Comparison of ENCODE assay signal across 1 cellular context in the genomic region with DNA sequence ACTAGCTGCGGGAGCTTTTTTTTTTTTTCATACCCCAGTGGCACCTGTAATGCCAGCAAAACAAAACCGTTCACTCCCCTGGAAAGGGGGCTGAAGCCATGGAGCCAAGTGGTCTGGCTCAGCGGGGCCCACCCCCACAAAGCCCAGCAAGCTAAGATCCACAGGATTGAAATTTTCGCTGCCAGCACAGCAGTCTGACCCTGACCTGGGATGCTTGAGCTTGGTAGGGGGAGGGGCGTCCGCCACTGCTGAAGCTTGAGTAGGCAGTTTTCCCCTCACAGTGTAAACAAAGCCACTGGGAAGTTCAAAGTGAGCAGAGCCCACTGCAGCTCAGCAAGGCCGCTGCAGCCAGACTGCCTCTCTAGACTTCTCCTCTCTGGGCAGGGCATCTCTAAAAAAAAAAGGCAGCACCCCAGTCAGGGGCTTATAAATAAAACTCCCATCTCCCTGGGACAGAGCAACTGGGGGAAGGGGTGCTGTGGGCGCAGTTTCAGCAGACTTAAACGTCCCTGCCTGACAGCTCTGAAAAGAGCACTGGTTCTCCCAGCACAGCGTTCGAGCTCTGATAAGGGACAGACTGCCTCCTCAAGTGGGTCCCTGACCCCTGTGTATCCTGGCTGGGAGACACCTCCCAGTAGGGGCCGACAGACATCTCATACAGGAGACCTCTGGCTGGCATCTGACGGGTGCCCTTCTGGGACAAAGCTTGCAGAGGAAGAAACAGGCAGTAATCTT.
TF ChIP-seq lines count a peak whose summit lies in the region.

No MANE protein-coding gene starts in this region.

TF ChIP-seq in HepG2, 621 proteins besides CTCF, POLR2A, EP300 and RAD21 (continues in another document):
- no peak for TF ChIP-seq EZH2 (conservative IDR thresholded peaks at IDR 0.05; ENCODE audit: low read depth, low read length)
- TF ChIP-seq ZNF501 (CRISPR knock-in tag; IDR thresholded peaks at IDR 0.05), result peak; percentile 63
- peak; percentile 65 for TF ChIP-seq HNF4A (CRISPR knock-in tag; IDR thresholded peaks at IDR 0.05)
- TF ChIP-seq, protein P1, sequence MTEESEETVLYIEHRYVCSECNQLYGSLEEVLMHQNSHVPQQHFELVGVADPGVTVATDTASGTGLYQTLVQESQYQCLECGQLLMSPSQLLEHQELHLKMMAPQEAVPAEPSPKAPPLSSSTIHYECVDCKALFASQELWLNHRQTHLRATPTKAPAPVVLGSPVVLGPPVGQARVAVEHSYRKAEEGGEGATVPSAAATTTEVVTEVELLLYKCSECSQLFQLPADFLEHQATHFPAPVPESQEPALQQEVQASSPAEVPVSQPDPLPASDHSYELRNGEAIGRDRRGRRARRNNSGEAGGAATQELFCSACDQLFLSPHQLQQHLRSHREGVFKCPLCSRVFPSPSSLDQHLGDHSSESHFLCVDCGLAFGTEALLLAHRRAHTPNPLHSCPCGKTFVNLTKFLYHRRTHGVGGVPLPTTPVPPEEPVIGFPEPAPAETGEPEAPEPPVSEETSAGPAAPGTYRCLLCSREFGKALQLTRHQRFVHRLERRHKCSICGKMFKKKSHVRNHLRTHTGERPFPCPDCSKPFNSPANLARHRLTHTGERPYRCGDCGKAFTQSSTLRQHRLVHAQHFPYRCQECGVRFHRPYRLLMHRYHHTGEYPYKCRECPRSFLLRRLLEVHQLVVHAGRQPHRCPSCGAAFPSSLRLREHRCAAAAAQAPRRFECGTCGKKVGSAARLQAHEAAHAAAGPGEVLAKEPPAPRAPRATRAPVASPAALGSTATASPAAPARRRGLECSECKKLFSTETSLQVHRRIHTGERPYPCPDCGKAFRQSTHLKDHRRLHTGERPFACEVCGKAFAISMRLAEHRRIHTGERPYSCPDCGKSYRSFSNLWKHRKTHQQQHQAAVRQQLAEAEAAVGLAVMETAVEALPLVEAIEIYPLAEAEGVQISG (CRISPR knock-in tag; IDR thresholded peaks at IDR 0.05), result peak; percentile 41; the same call in 1 of the 2 replicates
- TF ChIP-seq ZNF460 (CRISPR knock-in tag; IDR thresholded peaks at IDR 0.05; ENCODE audit: borderline replicate concordance), result no peak
- peak; percentile 21; the same call in 1 of the 2 replicates for TF ChIP-seq TGIF2 (CRISPR knock-in tag; IDR thresholded peaks at IDR 0.05)
- peak; percentile 67; the same call in 1 of the 2 replicates for TF ChIP-seq ZNF350 (CRISPR knock-in tag; IDR thresholded peaks at IDR 0.05; ENCODE audit: borderline replicate concordance, low read depth)
- TF ChIP-seq SP5 (CRISPR knock-in tag; IDR thresholded peaks at IDR 0.05; ENCODE audit: borderline replicate concordance, low read depth), result peak; percentile 79
- TF ChIP-seq, protein P2, sequence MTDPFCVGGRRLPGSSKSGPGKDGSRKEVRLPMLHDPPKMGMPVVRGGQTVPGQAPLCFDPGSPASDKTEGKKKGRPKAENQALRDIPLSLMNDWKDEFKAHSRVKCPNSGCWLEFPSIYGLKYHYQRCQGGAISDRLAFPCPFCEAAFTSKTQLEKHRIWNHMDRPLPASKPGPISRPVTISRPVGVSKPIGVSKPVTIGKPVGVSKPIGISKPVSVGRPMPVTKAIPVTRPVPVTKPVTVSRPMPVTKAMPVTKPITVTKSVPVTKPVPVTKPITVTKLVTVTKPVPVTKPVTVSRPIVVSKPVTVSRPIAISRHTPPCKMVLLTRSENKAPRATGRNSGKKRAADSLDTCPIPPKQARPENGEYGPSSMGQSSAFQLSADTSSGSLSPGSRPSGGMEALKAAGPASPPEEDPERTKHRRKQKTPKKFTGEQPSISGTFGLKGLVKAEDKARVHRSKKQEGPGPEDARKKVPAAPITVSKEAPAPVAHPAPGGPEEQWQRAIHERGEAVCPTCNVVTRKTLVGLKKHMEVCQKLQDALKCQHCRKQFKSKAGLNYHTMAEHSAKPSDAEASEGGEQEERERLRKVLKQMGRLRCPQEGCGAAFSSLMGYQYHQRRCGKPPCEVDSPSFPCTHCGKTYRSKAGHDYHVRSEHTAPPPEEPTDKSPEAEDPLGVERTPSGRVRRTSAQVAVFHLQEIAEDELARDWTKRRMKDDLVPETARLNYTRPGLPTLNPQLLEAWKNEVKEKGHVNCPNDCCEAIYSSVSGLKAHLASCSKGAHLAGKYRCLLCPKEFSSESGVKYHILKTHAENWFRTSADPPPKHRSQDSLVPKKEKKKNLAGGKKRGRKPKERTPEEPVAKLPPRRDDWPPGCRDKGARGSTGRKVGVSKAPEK (CRISPR knock-in tag; IDR thresholded peaks at IDR 0.05; ENCODE audit: borderline replicate concordance), result peak; percentile 90; the same call in 1 of the 2 replicates
- TF ChIP-seq CBX5 (CRISPR knock-in tag; IDR thresholded peaks at IDR 0.05; ENCODE audit: borderline replicate concordance), result peak; percentile 64; the same call in 1 of the 2 replicates
- TF ChIP-seq, protein P3, sequence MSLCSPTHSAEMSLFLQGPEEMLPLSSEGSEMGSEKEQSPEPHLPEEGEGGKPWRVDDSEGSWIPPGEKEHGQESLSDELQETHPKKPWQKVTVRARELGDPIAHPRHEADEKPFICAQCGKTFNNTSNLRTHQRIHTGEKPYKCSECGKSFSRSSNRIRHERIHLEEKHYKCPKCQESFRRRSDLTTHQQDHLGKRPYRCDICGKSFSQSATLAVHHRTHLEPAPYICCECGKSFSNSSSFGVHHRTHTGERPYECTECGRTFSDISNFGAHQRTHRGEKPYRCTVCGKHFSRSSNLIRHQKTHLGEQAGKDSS (CRISPR knock-in tag; IDR thresholded peaks at IDR 0.05; ENCODE audit: borderline replicate concordance, low read depth), result no peak
- TF ChIP-seq, protein P4, sequence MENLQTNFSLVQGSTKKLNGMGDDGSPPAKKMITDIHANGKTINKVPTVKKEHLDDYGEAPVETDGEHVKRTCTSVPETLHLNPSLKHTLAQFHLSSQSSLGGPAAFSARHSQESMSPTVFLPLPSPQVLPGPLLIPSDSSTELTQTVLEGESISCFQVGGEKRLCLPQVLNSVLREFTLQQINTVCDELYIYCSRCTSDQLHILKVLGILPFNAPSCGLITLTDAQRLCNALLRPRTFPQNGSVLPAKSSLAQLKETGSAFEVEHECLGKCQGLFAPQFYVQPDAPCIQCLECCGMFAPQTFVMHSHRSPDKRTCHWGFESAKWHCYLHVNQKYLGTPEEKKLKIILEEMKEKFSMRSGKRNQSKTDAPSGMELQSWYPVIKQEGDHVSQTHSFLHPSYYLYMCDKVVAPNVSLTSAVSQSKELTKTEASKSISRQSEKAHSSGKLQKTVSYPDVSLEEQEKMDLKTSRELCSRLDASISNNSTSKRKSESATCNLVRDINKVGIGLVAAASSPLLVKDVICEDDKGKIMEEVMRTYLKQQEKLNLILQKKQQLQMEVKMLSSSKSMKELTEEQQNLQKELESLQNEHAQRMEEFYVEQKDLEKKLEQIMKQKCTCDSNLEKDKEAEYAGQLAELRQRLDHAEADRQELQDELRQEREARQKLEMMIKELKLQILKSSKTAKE (CRISPR knock-in tag; IDR thresholded peaks at IDR 0.05; ENCODE audit: borderline replicate concordance), result peak; percentile 77
- TF ChIP-seq, protein P5, sequence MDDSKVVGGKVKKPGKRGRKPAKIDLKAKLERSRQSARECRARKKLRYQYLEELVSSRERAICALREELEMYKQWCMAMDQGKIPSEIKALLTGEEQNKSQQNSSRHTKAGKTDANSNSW (CRISPR knock-in tag; IDR thresholded peaks at IDR 0.05; ENCODE audit: borderline replicate concordance), result no peak
- TF ChIP-seq ZNF670 (CRISPR knock-in tag; IDR thresholded peaks at IDR 0.05; ENCODE audit: borderline replicate concordance), result peak; percentile 65; the same call in 1 of the 2 replicates
- TF ChIP-seq, protein P6, sequence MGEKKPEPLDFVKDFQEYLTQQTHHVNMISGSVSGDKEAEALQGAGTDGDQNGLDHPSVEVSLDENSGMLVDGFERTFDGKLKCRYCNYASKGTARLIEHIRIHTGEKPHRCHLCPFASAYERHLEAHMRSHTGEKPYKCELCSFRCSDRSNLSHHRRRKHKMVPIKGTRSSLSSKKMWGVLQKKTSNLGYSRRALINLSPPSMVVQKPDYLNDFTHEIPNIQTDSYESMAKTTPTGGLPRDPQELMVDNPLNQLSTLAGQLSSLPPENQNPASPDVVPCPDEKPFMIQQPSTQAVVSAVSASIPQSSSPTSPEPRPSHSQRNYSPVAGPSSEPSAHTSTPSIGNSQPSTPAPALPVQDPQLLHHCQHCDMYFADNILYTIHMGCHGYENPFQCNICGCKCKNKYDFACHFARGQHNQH (CRISPR knock-in tag; IDR thresholded peaks at IDR 0.05), result peak; percentile 59; the same call in 1 of the 2 replicates
- no peak for TF ChIP-seq ONECUT2 (CRISPR knock-in tag; IDR thresholded peaks at IDR 0.05)
- TF ChIP-seq EHMT2 (IDR thresholded peaks at IDR 0.05; ENCODE audit: borderline replicate concordance, low read depth, low read length), result no peak
- peak; percentile 48 for TF ChIP-seq NR2F2 (IDR thresholded peaks at IDR 0.05; ENCODE audit: borderline replicate concordance, low read depth)
- TF ChIP-seq KLF9 (CRISPR knock-in tag; IDR thresholded peaks at IDR 0.05; ENCODE audit: low read depth), result no peak
- TF ChIP-seq FOSL2 (CRISPR knock-in tag; IDR thresholded peaks at IDR 0.05), result 0 out of 2 replicates have a peak, but pooled peaks have one; percentile 47
- TF ChIP-seq ZNF432 (CRISPR knock-in tag; IDR thresholded peaks at IDR 0.05; ENCODE audit: borderline replicate concordance), result no peak
- peak; percentile 72; the same call in 1 of the 2 replicates for TF ChIP-seq ZBTB7A (CRISPR knock-in tag; IDR thresholded peaks at IDR 0.05)
- no peak for TF ChIP-seq ZNF441 (CRISPR knock-in tag; IDR thresholded peaks at IDR 0.05; ENCODE audit: borderline replicate concordance)
- peak; percentile 57; the same call in 1 of the 2 replicates for TF ChIP-seq HMG20A (CRISPR knock-in tag; IDR thresholded peaks at IDR 0.05; ENCODE audit: borderline replicate concordance)
- TF ChIP-seq GATAD2A (CRISPR knock-in tag; IDR thresholded peaks at IDR 0.05), result peak; percentile 66
- peak; percentile 55; the same call in 1 of the 2 replicates for TF ChIP-seq RFXAP (CRISPR knock-in tag; IDR thresholded peaks at IDR 0.05; ENCODE audit: borderline replicate concordance)
- TF ChIP-seq, protein P7, sequence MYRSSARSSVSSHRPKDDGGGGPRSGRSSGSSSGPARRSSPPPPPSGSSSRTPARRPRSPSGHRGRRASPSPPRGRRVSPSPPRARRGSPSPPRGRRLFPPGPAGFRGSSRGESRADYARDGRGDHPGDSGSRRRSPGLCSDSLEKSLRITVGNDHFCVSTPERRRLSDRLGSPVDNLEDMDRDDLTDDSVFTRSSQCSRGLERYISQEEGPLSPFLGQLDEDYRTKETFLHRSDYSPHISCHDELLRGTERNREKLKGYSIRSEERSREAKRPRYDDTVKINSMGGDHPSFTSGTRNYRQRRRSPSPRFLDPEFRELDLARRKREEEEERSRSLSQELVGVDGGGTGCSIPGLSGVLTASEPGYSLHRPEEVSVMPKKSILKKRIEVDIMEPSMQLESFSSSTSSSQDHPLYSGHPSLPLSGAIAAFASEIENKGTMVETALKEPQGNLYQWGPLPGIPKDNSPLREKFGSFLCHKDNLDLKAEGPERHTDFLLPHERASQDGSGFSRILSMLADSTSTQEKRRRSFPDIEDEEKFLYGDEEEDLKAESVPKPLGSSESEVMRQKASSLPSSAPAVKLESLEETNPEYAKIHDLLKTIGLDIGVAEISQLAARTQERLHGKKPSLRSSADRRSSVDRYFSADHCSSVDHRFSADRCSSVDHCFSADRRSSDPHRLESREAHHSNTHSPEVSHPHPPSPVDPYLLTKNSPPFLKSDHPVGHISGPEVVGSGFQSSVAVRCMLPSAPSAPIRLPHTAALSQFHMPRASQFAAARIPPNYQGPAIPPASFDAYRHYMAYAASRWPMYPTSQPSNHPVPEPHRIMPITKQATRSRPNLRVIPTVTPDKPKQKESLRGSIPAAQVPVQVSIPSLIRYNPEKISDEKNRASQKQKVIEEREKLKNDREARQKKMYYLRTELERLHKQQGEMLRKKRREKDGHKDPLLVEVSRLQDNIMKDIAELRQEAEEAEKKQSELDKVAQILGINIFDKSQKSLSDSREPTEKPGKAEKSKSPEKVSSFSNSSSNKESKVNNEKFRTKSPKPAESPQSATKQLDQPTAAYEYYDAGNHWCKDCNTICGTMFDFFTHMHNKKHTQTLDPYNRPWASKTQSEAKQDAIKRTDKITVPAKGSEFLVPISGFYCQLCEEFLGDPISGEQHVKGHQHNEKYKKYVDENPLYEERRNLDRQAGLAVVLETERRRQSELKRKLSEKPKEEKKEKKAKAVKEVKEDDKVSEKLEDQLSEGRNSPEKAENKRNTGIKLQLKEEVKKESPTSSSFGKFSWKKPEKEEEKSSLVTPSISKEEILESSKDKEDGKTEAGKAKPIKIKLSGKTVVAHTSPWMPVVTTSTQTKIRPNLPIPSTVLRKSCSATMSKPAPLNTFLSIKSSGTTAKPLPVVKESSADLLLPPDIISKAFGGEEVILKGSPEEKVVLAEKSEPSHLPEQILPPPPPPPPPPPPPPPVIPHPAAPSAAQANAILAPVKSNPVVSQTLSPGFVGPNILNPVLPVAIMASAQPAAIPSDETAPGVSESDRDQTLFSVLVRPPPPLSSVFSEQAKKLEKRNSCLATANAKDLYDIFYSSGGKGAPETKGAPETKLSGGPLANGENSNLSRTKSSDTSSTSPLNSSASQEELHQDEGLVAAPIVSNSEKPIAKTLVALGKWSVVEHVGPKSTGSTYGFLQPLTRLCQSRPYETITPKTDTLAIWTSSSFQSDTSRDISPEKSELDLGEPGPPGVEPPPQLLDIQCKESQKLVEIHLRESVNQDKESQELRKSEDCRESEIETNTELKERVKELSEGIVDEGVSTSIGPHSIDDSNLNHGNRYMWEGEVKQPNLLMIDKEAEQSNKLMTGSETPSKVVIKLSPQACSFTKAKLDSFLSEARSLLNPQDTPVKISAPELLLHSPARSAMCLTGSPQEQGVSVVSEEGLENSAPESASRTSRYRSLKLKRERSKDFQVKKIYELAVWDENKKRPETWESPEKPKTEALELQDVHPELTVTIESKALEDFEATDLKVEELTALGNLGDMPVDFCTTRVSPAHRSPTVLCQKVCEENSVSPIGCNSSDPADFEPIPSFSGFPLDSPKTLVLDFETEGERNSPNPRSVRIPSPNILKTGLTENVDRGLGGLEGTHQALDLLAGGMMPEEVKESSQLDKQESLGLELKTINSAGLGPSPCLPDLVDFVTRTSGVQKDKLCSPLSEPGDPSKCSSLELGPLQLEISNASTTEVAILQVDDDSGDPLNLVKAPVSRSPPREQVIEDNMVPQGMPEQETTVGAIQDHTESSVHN (CRISPR knock-in tag; IDR thresholded peaks at IDR 0.05), result no peak
- TF ChIP-seq ZNF772 (CRISPR knock-in tag; IDR thresholded peaks at IDR 0.05), result peak; percentile 79; the same call in 1 of the 2 replicates
- TF ChIP-seq ZBTB3 (CRISPR knock-in tag; IDR thresholded peaks at IDR 0.05; ENCODE audit: borderline replicate concordance, low read depth), result peak; percentile 81; the same call in 1 of the 2 replicates
- TF ChIP-seq ZNF614 (CRISPR knock-in tag; IDR thresholded peaks at IDR 0.05; ENCODE audit: borderline replicate concordance), result peak; percentile 69
- peak; percentile 26; the same call in 1 of the 2 replicates for TF ChIP-seq TCF7 (IDR thresholded peaks at IDR 0.05; ENCODE audit: low read depth)
- TF ChIP-seq, protein P8, sequence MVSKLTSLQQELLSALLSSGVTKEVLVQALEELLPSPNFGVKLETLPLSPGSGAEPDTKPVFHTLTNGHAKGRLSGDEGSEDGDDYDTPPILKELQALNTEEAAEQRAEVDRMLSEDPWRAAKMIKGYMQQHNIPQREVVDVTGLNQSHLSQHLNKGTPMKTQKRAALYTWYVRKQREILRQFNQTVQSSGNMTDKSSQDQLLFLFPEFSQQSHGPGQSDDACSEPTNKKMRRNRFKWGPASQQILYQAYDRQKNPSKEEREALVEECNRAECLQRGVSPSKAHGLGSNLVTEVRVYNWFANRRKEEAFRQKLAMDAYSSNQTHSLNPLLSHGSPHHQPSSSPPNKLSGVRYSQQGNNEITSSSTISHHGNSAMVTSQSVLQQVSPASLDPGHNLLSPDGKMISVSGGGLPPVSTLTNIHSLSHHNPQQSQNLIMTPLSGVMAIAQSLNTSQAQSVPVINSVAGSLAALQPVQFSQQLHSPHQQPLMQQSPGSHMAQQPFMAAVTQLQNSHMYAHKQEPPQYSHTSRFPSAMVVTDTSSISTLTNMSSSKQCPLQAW (CRISPR knock-in tag; IDR thresholded peaks at IDR 0.05), result no peak; the same call in 1 of the 2 replicates
